24 cellular contexts compared by ENCODE assay signal in genomic region chr4:81698536-81698935, GRCh38.
DNase-seq lines count a peak whose midpoint lies in the region; ATAC-seq and TF ChIP-seq lines count a peak whose summit lies in the region.
"Had no signal": no experiment of that assay in that cellular context is flagged by ENCODE, and none has a peak within 500 bp of the region (broad histone marks: within the 10 kb centered on the region; RNA-seq: fewer than 3 reads in every experiment).

No MANE protein-coding gene starts in this region.

- H3K36me3 ChIP-seq in cardiac muscle cell = no peaks in the 10 kb centered on the region
- H3K36me3 ChIP-seq in OCI-LY7 (ENCODE audit: insufficient read depth, low read length) = no peaks in the 10 kb centered on the region
- no peaks in the 10 kb centered on the region for H3K36me3 ChIP-seq in mesendoderm (ENCODE audit: control insufficient read depth, insufficient read depth, low read length)
- H3K36me3 ChIP-seq: lower lobe of right lung, pancreas had no signal

- H4K5ac ChIP-seq in mesendoderm (ENCODE audit: low read length) = no peak overlapping the region

- H2BK15ac ChIP-seq in mesendoderm (replicated peaks; ENCODE audit: low read depth) = no peak overlapping the region

- peaks cover 14% of the 10 kb centered on the region for H3K4me1 ChIP-seq in cardiac muscle cell (ENCODE audit: low read depth)
- peaks cover 19% of the 10 kb centered on the region for H3K4me1 ChIP-seq in OCI-LY7 (ENCODE audit: insufficient read depth, low read length, poor library complexity, severe bottlenecking)
- H3K4me1 ChIP-seq in mesendoderm (ENCODE audit: control insufficient read depth, low read depth, low read length) = no peaks in the 10 kb centered on the region
- H3K4me1 ChIP-seq: lower lobe of right lung, pancreas had no signal

- peak overlapping the region; percentile 42 for H2AFZ ChIP-seq in OCI-LY7 (ENCODE audit: low read length)

- POLR2A ChIA-PET in OCI-LY7 (lab: Charles Lee) (interaction anchor here (0.6 to 1.4 kb wide), 3 partner anchors 13 to 134 kb away, joined by 3 to 4 read pairs (median 3); no protein-coding TSS in a partner anchor), RWPE1 (lab: Yijun Ruan, JAX; ENCODE audit: low non-redundant PET) (no interaction called here)

- no peak overlapping the region for H2AK5ac ChIP-seq in mesendoderm (ENCODE audit: low read length)

- H3K4ac ChIP-seq in mesendoderm (ENCODE audit: low read depth, low read length) = no peak overlapping the region

- H3K4me2 ChIP-seq in OCI-LY7 (ENCODE audit: low read length) (0 out of 2 replicates have a peak overlapping the region, but pooled peaks have one; percentile 2), mesendoderm (ENCODE audit: low read length) (no peak overlapping the region)

- H3K4me3 ChIP-seq in cardiac muscle cell = no peak overlapping the region
- no peak overlapping the region for H3K4me3 ChIP-seq in OCI-LY7 (ENCODE audit: low read depth, low read length, poor library complexity, severe bottlenecking)
- no peak overlapping the region for H3K4me3 ChIP-seq in mesendoderm (ENCODE audit: low read length)
- H3K4me3 ChIP-seq: lower lobe of right lung, pancreas, skin epidermis had no signal

- intact Hi-C loops in cardiac septum (cut with DNase I) = no loop called here
- intact Hi-C loops in OCI-LY7 (cut with micrococcal nuclease; ENCODE audit: unreplicated experiment) = no loop called here

- H3K79me2 ChIP-seq in OCI-LY7 (ENCODE audit: insufficient read depth, low read depth, low read length) (no peaks in the 10 kb centered on the region), mesendoderm (ENCODE audit: control insufficient read depth, insufficient read depth, low read length) (no peaks in the 10 kb centered on the region)

- H2BK120ac ChIP-seq in mesendoderm (ENCODE audit: low read depth, low read length) = no peak overlapping the region

- peak overlapping the region; percentile 4 for H3K18ac ChIP-seq in mesendoderm (ENCODE audit: low read length)

- no peak overlapping the region for H2BK5ac ChIP-seq in mesendoderm (ENCODE audit: low read length)

- no peaks in the 10 kb centered on the region for H3K27me3 ChIP-seq in cardiac muscle cell
- no peaks in the 10 kb centered on the region for H3K27me3 ChIP-seq in mesendoderm (ENCODE audit: insufficient read depth, low read length, poor library complexity)
- H3K27me3 ChIP-seq: pancreas had no signal

- WGBS in mesendoderm (ENCODE audit: extremely low coverage, insufficient coverage, low lambda C conversion rate) = no CpG with 5 or more reads among the region's 4 CpGs

- H3K27ac ChIP-seq in cardiac muscle cell = peak overlapping the region; percentile 88
- no peak overlapping the region for H3K27ac ChIP-seq in OCI-LY7 (ENCODE audit: low read depth, low read length, poor library complexity, severe bottlenecking)
- no peak overlapping the region for H3K27ac ChIP-seq in mesendoderm (ENCODE audit: low read depth, low read length)
- H3K27ac ChIP-seq in RWPE1 = no peak overlapping the region
- H3K27ac ChIP-seq: C4-2B, lower lobe of right lung, pancreas, skin epidermis had no signal

- no peak overlapping the region for H3K23ac ChIP-seq in mesendoderm (ENCODE audit: low read length)

- CTCF ChIA-PET in OCI-LY7 (lab: Charles Lee; ENCODE audit: unreplicated experiment) = no interaction called here
- CTCF ChIA-PET in RWPE1 (lab: Yijun Ruan, JAX) = no interaction called here

- ATAC-seq in HG02885 (IDR thresholded peaks at IDR 0.05; ENCODE audit: poor library complexity, unreplicated experiment) = no peak
- ATAC-seq: activated CD4-positive, alpha-beta T cell treated with anti-CD3 and anti-CD28 coated beads for 36 hours; lower lobe of right lung; naive thymus-derived CD8-positive, alpha-beta T cell; Panc1; pancreas; stimulated activated naive B cell treated with anti-CD40 and anti-IgM and Interleukin-4, amounts not matched to agents 10 μg/mL and 1 μg/mL and 100 μg/mL, for 72 hours had no signal

- H3K9me2 ChIP-seq in OCI-LY7 (ENCODE audit: insufficient read depth, low read length) = no peaks in the 10 kb centered on the region

- BruUV-seq in OCI-LY7 (replicated peaks; lab: Mats Ljungman, UMichigan) = no TSS peak

- H4K20me1 ChIP-seq in OCI-LY7 (ENCODE audit: insufficient read depth, low read length) = no peaks in the 10 kb centered on the region

- H4K8ac ChIP-seq in mesendoderm (ENCODE audit: low read depth, low read length) = no peak overlapping the region

- no peak overlapping the region for H3K9ac ChIP-seq in mesendoderm (ENCODE audit: low read length)

- TF ChIP-seq CTCF in cardiac muscle cell (IDR thresholded peaks at IDR 0.05; ENCODE audit: low read depth, low read length) (no peak), OCI-LY7 (conservative IDR thresholded peaks at IDR 0.05; ENCODE audit: low read length) (no peak), RWPE1 (conservative IDR thresholded peaks at IDR 0.05; ENCODE audit: low read depth) (no peak)

- no peaks in the 10 kb centered on the region for H3K79me1 ChIP-seq in mesendoderm (ENCODE audit: low read length)

- DNase-seq in cardiac muscle cell (ENCODE audit: low read depth in 1 of 2, low spot score in 1 of 2) (peak in 1 of 2 donors; percentile 32), cardiac septum (ENCODE audit: low spot score) (no peak), OCI-LY7 (ENCODE audit: low spot score) (peak; percentile 19), mesendoderm (peak; percentile 16), iPS-NIHi11 (ENCODE audit: low spot score) (no peak), RWPE1 (ENCODE audit: low spot score) (no peak)
- DNase-seq: activated CD4-positive, alpha-beta T cell treated with anti-CD3 and anti-CD28 coated beads for 36 hours; amniotic stem cell; COR-L47; DND-41; foreskin melanocyte; KBM-7; lower lobe of right lung; naive thymus-derived CD8-positive, alpha-beta T cell; NCI-H1105; NCI-H2081 treated with DMSO at 0.1 percent for 48 hours; pancreas; retina; stimulated activated naive B cell treated with anti-CD40 and anti-IgM and Interleukin-4, amounts not matched to agents 10 μg/mL and 1 μg/mL and 100 μg/mL, for 72 hours; substantia nigra had no signal

- H3K9me3 ChIP-seq in cardiac muscle cell (ENCODE audit: low read depth) = no peaks in the 10 kb centered on the region
- no peaks in the 10 kb centered on the region for H3K9me3 ChIP-seq in OCI-LY7 (ENCODE audit: low read length)
- H3K9me3 ChIP-seq: lower lobe of right lung, pancreas had no signal

- H3K56ac ChIP-seq in mesendoderm (ENCODE audit: low read length) = no peak overlapping the region

Comparison
In these comparisons a context has a peak if more than half of its experiments do, and no peak if none do; other contexts are left out.
1. DNase-seq: peak in OCI-LY7 (single experiment) and mesendoderm (single experiment); none in cardiac septum (single experiment), iPS-NIHi11 (single experiment) and RWPE1 (single experiment).